26 cellular contexts compared by ENCODE assay signal in genomic region chr1:205507896-205508714, GRCh38. TPM values are rescaled to one million over a fixed set of nuclear protein-coding genes. Genes with fewer than 3 reads are reported as not detected.
DNase-seq lines count a peak whose midpoint lies in the region; ATAC-seq, FAIRE-seq and TF ChIP-seq lines count a peak whose summit lies in the region.
"Had no signal": no experiment of that assay in that cellular context is flagged by ENCODE, and none has a peak within 500 bp of the region (broad histone marks: within the 10 kb centered on the region; RNA-seq: fewer than 3 reads in every experiment).

No MANE protein-coding gene starts in this region.

- peaks cover 15% of the 10 kb centered on the region for H3K79me2 ChIP-seq in HepG2 (ENCODE audit: insufficient read depth, low read length)

- no peak for FAIRE-seq in HepG2 (lab: Jason Lieb, UNC)

- H3K27ac ChIP-seq in HepG2 (ENCODE audit: extremely low read length, insufficient read depth, low read length) (no peak overlapping the region), right lobe of liver (no peak overlapping the region), gastroesophageal sphincter (no peak overlapping the region)
- H3K27ac ChIP-seq: psoas muscle had no signal

- 88% methylated on average over 8 of the region's 8 CpGs for WGBS in HepG2 (ENCODE audit: low lambda C conversion rate)
- WGBS in right lobe of liver (ENCODE audit: insufficient coverage, low coverage, low lambda C conversion rate, missing lambda C conversion rate) = 74% methylated on average over 6 of the region's 8 CpGs
- 83% methylated on average over 2 to 3 of the region's 8 CpGs for WGBS in gastroesophageal sphincter (ENCODE audit: low coverage in 1 of 2), 2 donors

- no peaks in the 10 kb centered on the region for H4K20me1 ChIP-seq in HepG2 (ENCODE audit: insufficient read depth, low read length)

- no TSS peak for BruUV-seq in HepG2 (replicated peaks; lab: Mats Ljungman, UMichigan)

- no peaks in the 10 kb centered on the region for H3K9me3 ChIP-seq in HepG2 (ENCODE audit: low read length)
- H3K9me3 ChIP-seq in right lobe of liver = no peaks in the 10 kb centered on the region
- no peaks in the 10 kb centered on the region for H3K9me3 ChIP-seq in gastroesophageal sphincter
- H3K9me3 ChIP-seq: HAP-1, psoas muscle had no signal

- H3K4me3 ChIP-seq in HepG2 (replicated peaks in 1 of 3; ENCODE audit: insufficient read depth in 1 of 3, low read depth in 2 of 3, low read length in 3 of 3) = no peak overlapping the region
- H3K4me3 ChIP-seq in right lobe of liver = no peak overlapping the region
- no peak overlapping the region for H3K4me3 ChIP-seq in gastroesophageal sphincter
- H3K4me3 ChIP-seq: HAP-1, psoas muscle, smooth muscle cell had no signal

- H3K4me1 ChIP-seq in HepG2 (ENCODE audit: insufficient read depth, low read length) = peaks cover 66% of the 10 kb centered on the region
- H3K4me1 ChIP-seq in right lobe of liver = no peaks in the 10 kb centered on the region
- peaks cover 0 to 41% (median 16%) of the 10 kb centered on the region in 3 donors for H3K4me1 ChIP-seq in gastroesophageal sphincter
- H3K4me1 ChIP-seq: HAP-1 had no signal

- H3K4me2 ChIP-seq in HepG2 (ENCODE audit: low read depth, low read length) = peak overlapping the region; percentile 2; the same call in 1 of the 2 replicates
- H3K4me2 ChIP-seq: smooth muscle cell had no signal

- DNase-seq in HepG2 (ENCODE audit: low spot score) (no peak), right lobe of liver (no peak), left kidney (ENCODE audit: low read depth, low spot score) (peak; percentile 54), type B pancreatic cell (ENCODE audit: extremely low spot score, unreplicated experiment) (no peak), kidney tubule cell (ENCODE audit: low spot score) (no peak)
- DNase-seq: activated CD4-positive, alpha-beta T cell treated with anti-CD3 and anti-CD28 coated beads, Interleukin-2, amount 10 ng/mL, durations not matched to agents 24 days and 14 days; activated CD8-positive, alpha-beta memory T cell treated with anti-CD3 and anti-CD28 coated beads, Interleukin-2, amount 10 ng/mL, durations not matched to agents 7 days and 5 days; CD8-positive, alpha-beta memory T cell; central memory CD4-positive, alpha-beta T cell; effector CD4-positive, alpha-beta T cell; KG1; left colon; NCI-H1930; psoas muscle; SHP77; stimulated activated CD4-positive, alpha-beta T cell treated with anti-CD3 and anti-CD28 coated beads, Interleukin-2, amount 100 ng/mL, for 48 hours; stimulated activated naive CD8-positive, alpha-beta T cell treated with anti-CD3 and anti-CD28 coated beads, Interleukin-15, amount 100 ng/mL, for 72 hours; T-helper 1 cell had no signal

- TF ChIP-seq POLR2A in HepG2 (IDR thresholded peaks at IDR 0.05; ENCODE audit: insufficient read depth in 1 of 2, low read depth in 2 of 2, low read length in 2 of 2) (no peak), right lobe of liver (IDR thresholded peaks at IDR 0.05) (no peak), gastroesophageal sphincter (IDR thresholded peaks at IDR 0.05) (no peak)

- no peaks in the 10 kb centered on the region for H3K27me3 Mint-ChIP-seq in type B pancreatic cell
- H3K27me3 Mint-ChIP-seq: natural killer cell treated with Interleukin-12 subunit alpha and Interleukin-12 subunit beta and Interleukin-15 and Interleukin-18, amount 100 ng/mL, for 72 hours; stimulated activated naive CD8-positive, alpha-beta T cell treated with anti-CD3 and anti-CD28 coated beads, Interleukin-15, amount 100 ng/mL, for 72 hours had no signal

- no peak for TF ChIP-seq EP300 in HepG2 (IDR thresholded peaks at IDR 0.05; ENCODE audit: low read depth in 2 of 2, low read length in 2 of 2)
- no peak for TF ChIP-seq EP300 in HepG2 (CRISPR knock-in tag; IDR thresholded peaks at IDR 0.05; ENCODE audit: borderline replicate concordance)
- no peak for TF ChIP-seq EP300 in gastroesophageal sphincter (IDR thresholded peaks at IDR 0.05)

- H3K4me1 Mint-ChIP-seq in type B pancreatic cell (ENCODE audit: unreplicated experiment) = peaks cover 32% of the 10 kb centered on the region

- no peak for TF ChIP-seq RAD21 in HepG2 (CRISPR knock-in tag; IDR thresholded peaks at IDR 0.05)

- in situ Hi-C loops in HepG2 (cut with HindIII; ENCODE audit: extremely low pct_ligation_motif_present, low pct_unique_long_range_greater_than_20kb) = no loop called here

- CTCF ChIA-PET in HepG2 (lab: Yijun Ruan, JAX; ENCODE audit: low intra/inter-chr PET ratio, low total read pairs) = no interaction called here

- POLR2A ChIA-PET in HepG2 (lab: Yijun Ruan, JAX) = no interaction called here

- H3K36me3 Mint-ChIP-seq in type B pancreatic cell = no peaks in the 10 kb centered on the region
- H3K36me3 Mint-ChIP-seq: activated CD8-positive, alpha-beta memory T cell treated with anti-CD3 and anti-CD28 coated beads, Interleukin-2, amount 10 ng/mL, durations not matched to agents 7 days and 5 days; CD8-positive, alpha-beta memory T cell; mesothelial cell of epicardium; natural killer cell treated with Interleukin-12 subunit alpha and Interleukin-12 subunit beta and Interleukin-15 and Interleukin-18, amount 100 ng/mL, for 72 hours had no signal

- H3K9ac ChIP-seq in HepG2 (ENCODE audit: insufficient read depth, low read depth, low read length) = no peak overlapping the region

- H3K27me3 ChIP-seq in HepG2 (ENCODE audit: control insufficient read depth in 1 of 2, insufficient read depth in 2 of 2, low read length in 2 of 2) (no peaks in the 10 kb centered on the region), right lobe of liver (no peaks in the 10 kb centered on the region), gastroesophageal sphincter (no peaks in the 10 kb centered on the region)

- H3K36me3 ChIP-seq in HepG2 (replicated peaks in 1 of 2; ENCODE audit: control insufficient read depth in 1 of 2, insufficient read depth in 2 of 2, low read length in 2 of 2) = peaks cover 0 to 2% of the 10 kb centered on the region in 2 experiments; a peak in 1 of 5 replicates
- H3K36me3 ChIP-seq in right lobe of liver = no peaks in the 10 kb centered on the region
- H3K36me3 ChIP-seq in gastroesophageal sphincter = no peaks in the 10 kb centered on the region
- H3K36me3 ChIP-seq: HAP-1 had no signal

- H3K4me3 Mint-ChIP-seq in type B pancreatic cell = peak overlapping the region; percentile 31
- H3K4me3 Mint-ChIP-seq: activated CD4-positive, alpha-beta T cell treated with anti-CD3 and anti-CD28 coated beads, Interleukin-2, amount 10 ng/mL, durations not matched to agents 24 days and 14 days; activated CD8-positive, alpha-beta memory T cell treated with anti-CD3 and anti-CD28 coated beads, Interleukin-2, amount 10 ng/mL, durations not matched to agents 7 days and 5 days; mesothelial cell of epicardium; natural killer cell treated with Interleukin-12 subunit alpha and Interleukin-12 subunit beta and Interleukin-15 and Interleukin-18, amount 100 ng/mL, for 72 hours; stimulated activated naive CD8-positive, alpha-beta T cell treated with anti-CD3 and anti-CD28 coated beads, Interleukin-15, amount 100 ng/mL, for 72 hours had no signal

- intact Hi-C loops in HepG2 (cut with micrococcal nuclease; ENCODE audit: unreplicated experiment) (no loop called here), right lobe of liver (cut with DNase I) (no loop called here)

- H3K9me3 Mint-ChIP-seq in type B pancreatic cell = no peaks in the 10 kb centered on the region
- H3K9me3 Mint-ChIP-seq: activated CD4-positive, alpha-beta T cell treated with anti-CD3 and anti-CD28 coated beads, Interleukin-2, amount 10 ng/mL, durations not matched to agents 24 days and 14 days; CD8-positive, alpha-beta memory T cell; mesothelial cell of epicardium; natural killer cell treated with Interleukin-12 subunit alpha and Interleukin-12 subunit beta and Interleukin-15 and Interleukin-18, amount 100 ng/mL, for 72 hours; stimulated activated naive CD8-positive, alpha-beta T cell treated with anti-CD3 and anti-CD28 coated beads, Interleukin-15, amount 100 ng/mL, for 72 hours had no signal

- H3K27ac Mint-ChIP-seq in type B pancreatic cell = no peak overlapping the region
- H3K27ac Mint-ChIP-seq: activated CD4-positive, alpha-beta T cell treated with anti-CD3 and anti-CD28 coated beads, Interleukin-2, amount 10 ng/mL, durations not matched to agents 24 days and 14 days; activated CD8-positive, alpha-beta memory T cell treated with anti-CD3 and anti-CD28 coated beads, Interleukin-2, amount 10 ng/mL, durations not matched to agents 7 days and 5 days; natural killer cell treated with Interleukin-12 subunit alpha and Interleukin-12 subunit beta and Interleukin-15 and Interleukin-18, amount 100 ng/mL, for 72 hours; stimulated activated naive CD8-positive, alpha-beta T cell treated with anti-CD3 and anti-CD28 coated beads, Interleukin-15, amount 100 ng/mL, for 72 hours had no signal

- H2AFZ ChIP-seq in HepG2 (ENCODE audit: low read length) = no peak overlapping the region

- ATAC-seq in HepG2 (no peak), right lobe of liver (no peak), SK-N-SH treated with all-trans-retinoic acid at 6 μM for 48 hours (no peak; the same call in 2 of the 3 replicates), GM18867 (IDR thresholded peaks at IDR 0.05; ENCODE audit: unreplicated experiment) (no peak), gastroesophageal sphincter (no peak)
- ATAC-seq: activated CD8-positive, alpha-beta memory T cell treated with anti-CD3 and anti-CD28 coated beads, Interleukin-2, amount 10 ng/mL, durations not matched to agents 7 days and 5 days; left colon; natural killer cell treated with Interleukin-12 subunit alpha and Interleukin-12 subunit beta and Interleukin-15 and Interleukin-18, amount 100 ng/mL, for 72 hours; psoas muscle; stimulated activated naive CD8-positive, alpha-beta T cell treated with anti-CD3 and anti-CD28 coated beads, Interleukin-15, amount 100 ng/mL, for 72 hours had no signal

- TF ChIP-seq CTCF in HepG2 (CRISPR knock-in tag; IDR thresholded peaks at IDR 0.05) = no peak
- no peak for TF ChIP-seq CTCF in right lobe of liver (IDR thresholded peaks at IDR 0.05)
- TF ChIP-seq CTCF in type B pancreatic cell (conservative IDR thresholded peaks at IDR 0.05) = no peak
- no peak for TF ChIP-seq CTCF in gastroesophageal sphincter (IDR thresholded peaks at IDR 0.05)

RNA-seq across cellular contexts. Expression of gene CDK18, which starts 3.6 kb away (rescaled TPM):
- total RNA-seq in HepG2 (2016; rRNA removed; fragmentation: Illumina TruSeq; extraction: Trizol) (3.2 and 6.4 TPM in 2 replicates), right lobe of liver (10 to 100 TPM in 3 of 6 experiments, 1 to 10 TPM in 3; 6.3 to 22.3 (median 9.7) TPM), type B pancreatic cell (ENCODE audit: low replicate concordance) (9.6 and 19.3 TPM in 2 replicates), gastroesophageal sphincter (10 to 100 TPM in 1 of 4 donors, 1 to 10 TPM in 3; 5.1 to 13.7 (median 6.3) TPM)
- 10.6 and 10.7 TPM in 2 replicates for total RNA-seq in HepG2 (2016; cell fraction: cytosol; rRNA removed; fragmentation: Illumina TruSeq; extraction: Trizol; ENCODE audit: low read depth)
- total RNA-seq in HepG2 (2016; cell fraction: insoluble cytoplasmic fraction; rRNA removed; fragmentation: Illumina TruSeq; extraction: Trizol) = 3.6 and 7.0 TPM in 2 replicates
- 8.3 and 10.4 TPM in 2 replicates for total RNA-seq in HepG2 (2016; cell fraction: membrane; rRNA removed; fragmentation: Illumina TruSeq; extraction: Trizol)
- total RNA-seq in HepG2 (2016; cell fraction: nucleus; rRNA removed; fragmentation: Illumina TruSeq; extraction: Trizol) = 8.2 and 10.1 TPM in 2 replicates
- 38.8 and 45.3 TPM in 2 replicates for polyA plus RNA-seq in HepG2 (2011; rRNA removed)
- 13.0 and 14.8 TPM in 2 replicates for polyA plus RNA-seq in HepG2 (2011; cell fraction: cytosol; rRNA removed)
- polyA plus RNA-seq in HepG2 (2011; cell fraction: nucleus; rRNA removed) = 224 and 255 TPM in 2 replicates
- 53.5 and 54.3 TPM in 2 replicates for polyA plus RNA-seq in HepG2 (2012)
- polyA plus RNA-seq in HepG2 (2016; cell fraction: cytosol; fragmentation: Illumina TruSeq; extraction: Trizol; ENCODE audit: low read depth) = 5.2 and 5.9 TPM in 2 replicates
- 6.0 and 9.4 TPM in 2 replicates for polyA plus RNA-seq in HepG2 (2016; cell fraction: insoluble cytoplasmic fraction; fragmentation: Illumina TruSeq; extraction: Trizol; ENCODE audit: low read depth)
- 11.2 and 12.4 TPM in 2 replicates for polyA plus RNA-seq in HepG2 (2016; cell fraction: membrane; fragmentation: Illumina TruSeq; extraction: Trizol; ENCODE audit: low read depth)
- polyA plus RNA-seq in HepG2 (2016; cell fraction: nucleus; fragmentation: Illumina TruSeq; extraction: Trizol; ENCODE audit: insufficient read depth, low read depth) = 33.1 and 35.8 TPM in 2 replicates
- 11.0 and 29.7 TPM in 2 replicates for polyA minus RNA-seq in HepG2 (2011; rRNA and poly(A)+ RNA removed; ENCODE audit: low replicate concordance)
- 14.7 and 23.4 TPM in 2 replicates for polyA minus RNA-seq in HepG2 (2011; cell fraction: cytosol; rRNA and poly(A)+ RNA removed)
- polyA minus RNA-seq in HepG2 (2011; cell fraction: nucleus; rRNA and poly(A)+ RNA removed) = 47.0 and 52.3 TPM in 2 replicates

RNA-seq across cellular contexts. Expression of gene BLACAT1, which starts 52.3 kb away (rescaled TPM):
- total RNA-seq in HepG2 (2016; rRNA removed; fragmentation: Illumina TruSeq; extraction: Trizol) (0.42 and 1.2 TPM in 2 replicates), right lobe of liver (under 1 TPM in 1 of 6 experiments, not detected in 5; 0.06 TPM), type B pancreatic cell (ENCODE audit: low replicate concordance) (2.4 and 6.8 TPM in 2 replicates), gastroesophageal sphincter (not detected)
- 0.18 TPM in 1 of 2 replicates, not detected in the other for total RNA-seq in HepG2 (2016; cell fraction: cytosol; rRNA removed; fragmentation: Illumina TruSeq; extraction: Trizol; ENCODE audit: low read depth)
- total RNA-seq in HepG2 (2016; cell fraction: insoluble cytoplasmic fraction; rRNA removed; fragmentation: Illumina TruSeq; extraction: Trizol) = 0.28 and 1.4 TPM in 2 replicates
- total RNA-seq in HepG2 (2016; cell fraction: membrane; rRNA removed; fragmentation: Illumina TruSeq; extraction: Trizol) = 0.10 and 0.28 TPM in 2 replicates
- 2.8 and 3.4 TPM in 2 replicates for total RNA-seq in HepG2 (2016; cell fraction: nucleus; rRNA removed; fragmentation: Illumina TruSeq; extraction: Trizol)
- polyA plus RNA-seq in HepG2 (2011; rRNA removed) = 2.7 and 2.8 TPM in 2 replicates
- 1.2 and 1.4 TPM in 2 replicates for polyA plus RNA-seq in HepG2 (2011; cell fraction: cytosol; rRNA removed)
- polyA plus RNA-seq in HepG2 (2011; cell fraction: nucleus; rRNA removed) = 6.9 and 7.0 TPM in 2 replicates
- polyA plus RNA-seq in HepG2 (2012) = 0.36 and 0.88 TPM in 2 replicates
- 0.07 and 0.09 TPM in 2 replicates for polyA plus RNA-seq in HepG2 (2016; cell fraction: cytosol; fragmentation: Illumina TruSeq; extraction: Trizol; ENCODE audit: low read depth)
- polyA plus RNA-seq in HepG2 (2016; cell fraction: insoluble cytoplasmic fraction; fragmentation: Illumina TruSeq; extraction: Trizol; ENCODE audit: low read depth) = 0.48 and 0.52 TPM in 2 replicates
- polyA plus RNA-seq in HepG2 (2016; cell fraction: membrane; fragmentation: Illumina TruSeq; extraction: Trizol; ENCODE audit: low read depth) = 0.12 and 0.19 TPM in 2 replicates
- 2.2 and 2.7 TPM in 2 replicates for polyA plus RNA-seq in HepG2 (2016; cell fraction: nucleus; fragmentation: Illumina TruSeq; extraction: Trizol; ENCODE audit: insufficient read depth, low read depth)
- 0.37 and 5.7 TPM in 2 replicates for polyA minus RNA-seq in HepG2 (2011; rRNA and poly(A)+ RNA removed; ENCODE audit: low replicate concordance)
- 0.79 and 0.97 TPM in 2 replicates for polyA minus RNA-seq in HepG2 (2011; cell fraction: cytosol; rRNA and poly(A)+ RNA removed)
- 9.9 and 10.4 TPM in 2 replicates for polyA minus RNA-seq in HepG2 (2011; cell fraction: nucleus; rRNA and poly(A)+ RNA removed)
- total RNA-seq: natural killer cell treated with Interleukin-12 subunit alpha and Interleukin-12 subunit beta and Interleukin-15 and Interleukin-18, amount 100 ng/mL, for 72 hours; NCI-H460; psoas muscle had no signal
- polyA plus RNA-seq: CD8-positive, alpha-beta memory T cell; psoas muscle had no signal
